Comparison of ENCODE assay signal across 25 cellular contexts in the genomic region with DNA sequence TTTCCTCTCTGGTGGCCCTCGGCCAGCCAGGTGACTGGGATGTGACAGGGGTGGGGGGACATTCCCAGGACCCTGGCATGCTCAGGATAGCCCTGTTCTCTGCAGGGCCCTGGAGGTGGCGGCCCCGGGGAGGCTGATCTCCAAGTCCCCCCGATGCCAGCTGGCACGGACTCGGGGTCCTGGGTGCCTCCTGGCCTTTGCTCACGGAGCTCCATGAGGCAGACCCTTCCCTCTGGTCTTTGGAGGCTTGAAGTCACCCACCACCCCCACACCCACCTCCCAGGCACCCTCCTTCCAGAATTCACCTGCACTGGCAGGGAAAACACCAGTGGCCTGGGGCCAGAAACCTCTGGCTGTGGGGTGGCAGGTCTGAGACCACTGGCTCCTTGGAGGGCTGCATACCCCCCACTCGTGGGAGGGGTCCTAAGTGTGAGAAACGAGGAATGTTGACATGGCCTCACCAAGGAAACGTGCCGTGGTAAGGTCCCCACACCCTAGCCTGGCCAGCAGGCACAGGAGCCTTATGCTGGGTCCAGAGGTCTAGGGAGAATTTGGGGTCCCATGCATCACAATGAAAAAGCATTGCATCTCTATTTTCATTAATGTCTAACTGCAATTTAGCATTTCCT.
"Had no signal": no experiment of that assay in that cellular context is flagged by ENCODE, and none has a peak within 500 bp of the region (broad histone marks: within the 10 kb centered on the region; RNA-seq: fewer than 3 reads in every experiment).

No MANE protein-coding gene starts in this region.

- H3K4me3 Mint-ChIP-seq: activated CD4-positive, alpha-beta memory T cell treated with anti-CD3 and anti-CD28 coated beads for 36 hours; activated T-helper 1 cell treated with anti-CD3 and anti-CD28 coated beads, Interleukin-12 subunit alpha, Interleukin-12 subunit beta, Interleukin-2, Interleukin-4 antibody, amounts not matched to agents 30 ng/mL and 10 ng/mL and 1 ng/mL, durations not matched to agents 14 hours and 24 hours and 36 hours; dendritic cell treated with granulocyte-macrophage colony-stimulating factor and Interleukin-4, amounts not matched to agents 40 ng/mL and 50 ng/mL, for 4 days; immature natural killer cell; natural killer cell; stimulated activated naive CD8-positive, alpha-beta T cell treated with anti-CD3 and anti-CD28 coated beads, Interleukin-15, Interleukin-2, amounts not matched to agents 100 ng/mL and 50 ng/mL, for 24 hours; T-helper 1 cell treated with Interleukin-12 subunit alpha and Interleukin-12 subunit beta and Interleukin-4 antibody, amounts not matched to agents 30 μg/mL and 1 μg/mL, for 36 hours had no signal

- H3K27ac Mint-ChIP-seq: activated CD4-positive, alpha-beta memory T cell treated with anti-CD3 and anti-CD28 coated beads for 36 hours; activated naive CD4-positive, alpha-beta T cell treated with anti-CD3 and anti-CD28 coated beads, Interleukin-2, amount 50 U/mL, for 72 hours; activated T-helper 1 cell treated with anti-CD3 and anti-CD28 coated beads, Interleukin-12 subunit alpha, Interleukin-12 subunit beta, Interleukin-2, Interleukin-4 antibody, amounts not matched to agents 30 ng/mL and 10 ng/mL and 1 ng/mL, durations not matched to agents 14 hours and 24 hours and 36 hours; dendritic cell treated with granulocyte-macrophage colony-stimulating factor and Interleukin-4, amounts not matched to agents 40 ng/mL and 50 ng/mL, for 4 days; immature natural killer cell; natural killer cell; stimulated activated naive CD8-positive, alpha-beta T cell treated with anti-CD3 and anti-CD28 coated beads, Interleukin-15, Interleukin-2, amounts not matched to agents 100 ng/mL and 50 ng/mL, for 24 hours; T-helper 1 cell treated with Interleukin-12 subunit alpha and Interleukin-12 subunit beta and Interleukin-4 antibody, amounts not matched to agents 30 μg/mL and 1 μg/mL, for 36 hours had no signal

- H3K9me3 Mint-ChIP-seq: activated CD4-positive, alpha-beta memory T cell treated with anti-CD3 and anti-CD28 coated beads for 36 hours; activated naive CD4-positive, alpha-beta T cell treated with anti-CD3 and anti-CD28 coated beads, Interleukin-2, amount 50 U/mL, for 72 hours; activated T-helper 1 cell treated with anti-CD3 and anti-CD28 coated beads, Interleukin-12 subunit alpha, Interleukin-12 subunit beta, Interleukin-2, Interleukin-4 antibody, amounts not matched to agents 30 ng/mL and 10 ng/mL and 1 ng/mL, durations not matched to agents 14 hours and 24 hours and 36 hours; dendritic cell treated with granulocyte-macrophage colony-stimulating factor and Interleukin-4, amounts not matched to agents 40 ng/mL and 50 ng/mL, for 4 days; natural killer cell; stimulated activated naive CD8-positive, alpha-beta T cell treated with anti-CD3 and anti-CD28 coated beads, Interleukin-15, Interleukin-2, amounts not matched to agents 100 ng/mL and 50 ng/mL, for 24 hours; T-helper 1 cell treated with Interleukin-12 subunit alpha and Interleukin-12 subunit beta and Interleukin-4 antibody, amounts not matched to agents 30 μg/mL and 1 μg/mL, for 36 hours had no signal

- H3K36me3 ChIP-seq: ascending aorta, brain microvascular endothelial cell, neutrophil, thyroid gland had no signal

- H3K27ac ChIP-seq: ascending aorta, brain microvascular endothelial cell, foreskin keratinocyte, left ventricle myocardium inferior, neutrophil, parathyroid adenoma had no signal

- H3K27me3 ChIP-seq: ascending aorta, brain microvascular endothelial cell, foreskin keratinocyte, thyroid gland had no signal

- ATAC-seq: activated naive CD4-positive, alpha-beta T cell treated with anti-CD3 and anti-CD28 coated beads, Interleukin-2, amount 50 U/mL, for 72 hours; foreskin keratinocyte; natural killer cell had no signal

- H3K9me3 ChIP-seq: ascending aorta, left ventricle myocardium inferior, neutrophil, thyroid gland had no signal

- H3K4me1 ChIP-seq: ascending aorta, foreskin keratinocyte, left ventricle myocardium inferior, parathyroid adenoma had no signal

- H3K36me3 Mint-ChIP-seq: activated CD4-positive, alpha-beta memory T cell treated with anti-CD3 and anti-CD28 coated beads for 36 hours; activated naive CD4-positive, alpha-beta T cell treated with anti-CD3 and anti-CD28 coated beads, Interleukin-2, amount 50 U/mL, for 72 hours; immature natural killer cell; natural killer cell had no signal

- DNase-seq: activated CD4-positive, alpha-beta memory T cell treated with anti-CD3 and anti-CD28 coated beads for 36 hours; activated CD4-positive, alpha-beta T cell treated with anti-CD3 and anti-CD28 coated beads for 4 hours; activated CD4-positive, CD25-positive, alpha-beta regulatory T cell; brain microvascular endothelial cell; caudate nucleus; effector CD4-positive, alpha-beta T cell; erythroblast; foreskin keratinocyte; immature natural killer cell; kidney glomerular epithelial cell; left ventricle myocardium inferior; midbrain; natural killer cell; stimulated activated CD4-positive, alpha-beta T cell treated with anti-CD3 and anti-CD28 coated beads, Interleukin-12 subunit alpha, Interleukin-12 subunit beta, amount 100 ng/mL, for 4 hours; stimulated activated CD4-positive, alpha-beta T cell treated with anti-CD3 and anti-CD28 coated beads, Interleukin-4, amount 100 ng/mL, for 4 hours; T1000 had no signal

- H3K4me3 ChIP-seq: ascending aorta, left ventricle myocardium inferior, thyroid gland had no signal
